In the genomic region with DNA sequence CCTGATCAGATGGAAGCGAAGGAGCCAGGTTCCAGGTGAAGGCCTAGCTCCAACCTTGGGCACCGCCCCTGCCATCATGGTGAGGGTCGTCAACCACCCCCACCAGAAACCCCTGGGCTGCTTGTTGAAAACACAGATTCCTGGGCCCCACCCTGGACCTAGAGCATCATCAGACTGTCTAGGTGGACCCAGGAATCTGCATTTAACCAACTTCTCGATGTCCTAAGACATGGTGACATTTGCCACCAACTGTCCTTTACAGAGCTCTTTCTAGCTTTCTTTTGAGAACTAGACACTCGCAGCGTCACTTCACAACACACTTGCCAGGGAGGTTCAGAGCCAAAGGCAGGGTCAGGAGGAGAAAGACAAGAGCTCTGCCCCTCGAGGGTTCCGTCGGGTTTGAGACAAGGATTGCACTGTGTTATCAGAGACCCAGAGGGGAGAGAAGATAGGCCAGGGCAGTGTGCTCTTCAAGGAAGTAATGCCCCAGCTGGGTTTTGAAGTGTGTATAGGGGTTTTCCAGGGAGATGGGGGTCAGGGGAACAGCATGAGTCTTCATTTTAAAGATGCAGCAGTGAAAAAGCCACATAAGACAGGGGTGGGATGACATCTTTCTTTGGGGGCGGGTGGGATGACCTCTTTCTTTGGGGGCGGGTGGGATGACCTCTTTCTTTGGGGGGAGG, we compare ENCODE assay signal across 22 cellular contexts. TPM values are rescaled to one million over a fixed set of nuclear protein-coding genes. Genes with fewer than 3 reads are reported as not detected.
"Had no signal": no experiment of that assay in that cellular context is flagged by ENCODE, and none has a peak within 500 bp of the region (broad histone marks: within the 10 kb centered on the region; RNA-seq: fewer than 3 reads in every experiment).

No MANE protein-coding gene starts in this region.

- H3K9me3 ChIP-seq: right lobe of liver had no signal

- DNase-seq: activated CD4-positive, alpha-beta T cell treated with anti-CD3 and anti-CD28 coated beads for 1 hour; activated CD4-positive, alpha-beta T cell treated with anti-CD3 and anti-CD28 coated beads, Interleukin-2, amount 50 U/mL, for 1 hour; activated CD8-positive, alpha-beta T cell treated with anti-CD3 and anti-CD28 coated beads, Interleukin-2, amount 10 ng/mL, durations not matched to agents 7 days and 5 days; activated naive CD4-positive, alpha-beta T cell treated with Interleukin-2 at 50 U/mL for 16 hours; activated naive CD8-positive, alpha-beta T cell treated with anti-CD3 and anti-CD28 coated beads for 36 hours; activated T-cell treated with anti-CD3 and anti-CD28 coated beads, Interleukin-2, amount 50 U/mL, for 1 hour; cortex of kidney; heart right ventricle; islet precursor cell; left colon; naive B cell; occipital lobe; right lobe of liver; small intestine; stimulated activated CD4-positive, alpha-beta T cell treated with anti-CD3 and anti-CD28 coated beads, Interleukin-2, amount 100 ng/mL, for 24 hours; stimulated activated naive B cell treated with anti-CD40 and anti-IgM and Interleukin-4, amounts not matched to agents 10 μg/mL and 1 μg/mL and 100 μg/mL, for 72 hours had no signal

- H3K4me3 Mint-ChIP-seq: activated CD8-positive, alpha-beta T cell treated with anti-CD3 and anti-CD28 coated beads, Interleukin-2, amount 10 ng/mL, durations not matched to agents 7 days and 5 days; activated naive CD8-positive, alpha-beta T cell treated with anti-CD3 and anti-CD28 coated beads for 36 hours; naive B cell; stimulated activated naive B cell treated with anti-CD40 and anti-IgM and Interleukin-4, amounts not matched to agents 10 μg/mL and 1 μg/mL and 100 μg/mL, for 72 hours; T-helper 2 cell treated with Interferon-gamma antibody and Interleukin-4, amounts not matched to agents 5 μg/mL and 100 μg/mL, for 36 hours had no signal

- H3K27ac Mint-ChIP-seq: activated CD8-positive, alpha-beta T cell treated with anti-CD3 and anti-CD28 coated beads, Interleukin-2, amount 10 ng/mL, durations not matched to agents 7 days and 5 days; activated naive CD8-positive, alpha-beta T cell treated with anti-CD3 and anti-CD28 coated beads for 36 hours; stimulated activated naive B cell treated with anti-CD40 and anti-IgM and Interleukin-4, amounts not matched to agents 10 μg/mL and 1 μg/mL and 100 μg/mL, for 72 hours; T-helper 2 cell treated with Interferon-gamma antibody and Interleukin-4, amounts not matched to agents 5 μg/mL and 100 μg/mL, for 36 hours had no signal

- FAIRE-seq: bronchial epithelial cell, small intestine had no signal

- H3K27ac ChIP-seq: epithelial cell of prostate, heart right ventricle, right lobe of liver, thoracic aorta, upper lobe of left lung had no signal

- H3K4me3 ChIP-seq: heart right ventricle, right lobe of liver, thoracic aorta, upper lobe of left lung had no signal

- H3K4me1 ChIP-seq: right lobe of liver, upper lobe of left lung had no signal

- H3K27me3 ChIP-seq: heart right ventricle, right lobe of liver, upper lobe of left lung had no signal

- H3K4me1 Mint-ChIP-seq: activated naive CD8-positive, alpha-beta T cell treated with anti-CD3 and anti-CD28 coated beads for 36 hours; naive B cell had no signal

- ATAC-seq: activated CD8-positive, alpha-beta T cell treated with anti-CD3 and anti-CD28 coated beads, Interleukin-2, amount 10 ng/mL, durations not matched to agents 7 days and 5 days; heart right ventricle; left colon; right lobe of liver; stimulated activated naive B cell treated with anti-CD40 and anti-IgM and Interleukin-4, amounts not matched to agents 10 μg/mL and 1 μg/mL and 100 μg/mL, for 72 hours had no signal

RNA-seq across cellular contexts. Expression of a gene that starts 24.6 kb away (rescaled TPM):
- total RNA-seq: activated CD8-positive, alpha-beta T cell treated with anti-CD3 and anti-CD28 coated beads, Interleukin-2, amount 10 ng/mL, durations not matched to agents 7 days and 5 days; activated naive CD8-positive, alpha-beta T cell treated with anti-CD3 and anti-CD28 coated beads for 36 hours; bronchial epithelial cell; mesenteric fat pad had no signal
